In the genomic region with DNA sequence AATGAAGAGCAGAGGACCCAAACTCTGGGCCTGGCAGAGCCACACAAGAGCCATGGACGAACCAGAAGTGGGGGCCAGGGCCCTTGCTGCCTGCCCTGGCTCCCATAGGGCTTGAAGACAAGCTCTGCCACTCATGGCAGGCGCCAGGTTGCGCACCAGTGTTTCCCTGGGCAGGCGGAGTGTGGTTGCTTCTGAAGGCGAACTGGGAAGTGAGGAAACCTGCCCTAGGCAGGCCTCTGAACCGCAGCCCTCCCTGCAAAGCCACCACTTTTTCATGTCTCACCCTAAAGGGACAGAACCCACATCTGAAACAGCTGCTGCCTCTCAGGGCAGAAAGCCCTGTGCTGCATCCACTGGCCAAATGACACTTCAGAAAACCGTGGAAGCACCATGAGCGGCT, we compare ENCODE assay signal across 8 cellular contexts. TPM values are rescaled to one million over a fixed set of nuclear protein-coding genes. Genes with fewer than 3 reads are reported as not detected.
DNase-seq lines count a peak whose midpoint lies in the region; ATAC-seq and TF ChIP-seq lines count a peak whose summit lies in the region.

No MANE protein-coding gene starts in this region.

- H3K27ac ChIP-seq in spleen (peak overlapping the region in 5 of 8 donors; percentile 3 to 73 (median 34)), GM23248 (no peak overlapping the region)

- ATAC-seq in HG02759 (IDR thresholded peaks at IDR 0.05; ENCODE audit: unreplicated experiment): peak; percentile 64

- in situ Hi-C loops in GM23248 (cut with MboI): no loop called here

- H4K20me1 ChIP-seq in GM23248 (ENCODE audit: insufficient read depth): no peaks in the 10 kb centered on the region

- TF ChIP-seq POLR2A in spleen (IDR thresholded peaks at IDR 0.05): no peak

- H2AFZ ChIP-seq in GM23248: no peak overlapping the region

- H3K9me3 ChIP-seq in spleen (no peaks in the 10 kb centered on the region), GM23248 (ENCODE audit: low read depth) (no peaks in the 10 kb centered on the region)

- peaks cover 0 to 21% (median 0%) of the 10 kb centered on the region in 7 donors for H3K27me3 ChIP-seq in spleen (replicated peaks in 1 of 7)
- H3K27me3 ChIP-seq in GM23248 (replicated peaks; ENCODE audit: insufficient read depth): no peaks in the 10 kb centered on the region

- H3K36me3 ChIP-seq in spleen (no peaks in the 10 kb centered on the region), GM23248 (ENCODE audit: low read depth) (no peaks in the 10 kb centered on the region)

- H3K4me3 ChIP-seq in spleen (peak overlapping the region in 2 of 8 donors; percentile 13 to 38), GM23248 (no peak overlapping the region)

- DNase-seq in NCI-H2107 treated with DMSO at 0.1 percent for 48 hours (lab: John Stamatoyannopoulos, UW; ENCODE audit: unreplicated experiment) (peak; percentile 31), NCI-H2107 (lab: John Stamatoyannopoulos, UW) (no peak), SKM-1 (lab: John Stamatoyannopoulos, UW; ENCODE audit: unreplicated experiment) (peak; percentile 88), spleen (peak; percentile 80), GM23248 (no peak), nucleus accumbens (lab: John Stamatoyannopoulos, UW) (no peak), cerebellar nuclear complex (lab: John Stamatoyannopoulos, UW) (no peak)

- whole genome bisulfite sequencing in spleen, 5 donors: 24 to 34% (median 28%) methylated on average over 6 to 8 of the region's 8 CpGs
- WGBS in GM23248 (ENCODE audit: low coverage in 1 of 2, low lambda C conversion rate in 2 of 2, missing lambda C conversion rate in 2 of 2), 2 experiments: 85 to 92% methylated on average over 8 of the region's 8 CpGs

- H3K9ac ChIP-seq in GM23248: no peak overlapping the region

- intact Hi-C loops in spleen (cut with DNase I; ENCODE audit: low total_unique reads): no loop called here

- H3K9me2 ChIP-seq in GM23248 (ENCODE audit: insufficient read depth): no peaks in the 10 kb centered on the region

- no peaks in the 10 kb centered on the region for H3F3A ChIP-seq in GM23248 (ENCODE audit: insufficient read depth)

- no peak overlapping the region for H3K4me2 ChIP-seq in GM23248 (ENCODE audit: unreplicated experiment)

- TF ChIP-seq CTCF in spleen (IDR thresholded peaks at IDR 0.05 in 8 of 11, conservative IDR thresholded peaks at IDR 0.05 in 3 of 11): no peak

- no peaks in the 10 kb centered on the region for H3K79me2 ChIP-seq in GM23248 (ENCODE audit: insufficient read depth)

- peaks cover 13 to 66% (median 46%) of the 10 kb centered on the region in 6 donors for H3K4me1 ChIP-seq in spleen
- H3K4me1 ChIP-seq in GM23248 (ENCODE audit: insufficient read depth): no peaks in the 10 kb centered on the region

RNA-seq across cellular contexts. Expression of a gene that starts 58.9 kb away (rescaled TPM):
- total RNA-seq in spleen: 10 to 100 TPM; 31.9 to 66.4 (median 42.8) TPM
- polyA plus RNA-seq in spleen (10 to 100 TPM; 25.0 to 48.2 (median 40.5) TPM), GM23248 (2016; fragmentation: Nextera tagmentation; extraction: Ambion mirVana) (24.1 and 27.2 TPM in 2 replicates)
- 49.6 and 68.0 TPM in 2 replicates for total RNA-seq in GM23248 (2014; rRNA removed; shearing (Covaris generic))

RNA-seq across cellular contexts. Expression of a gene that starts 59.0 kb away (rescaled TPM):
- 10 to 100 TPM; 17.6 to 30.6 (median 26.6) TPM for total RNA-seq in spleen
- 10 to 100 TPM in 1 of 3 donors, 1 to 10 TPM in 2; 7.5 to 10.6 (median 8.5) TPM for polyA plus RNA-seq in spleen
- 8.5 and 11.9 TPM in 2 replicates for total RNA-seq in GM23248 (2014; rRNA removed; shearing (Covaris generic))
- 13.4 and 15.8 TPM in 2 replicates for polyA plus RNA-seq in GM23248 (2016; fragmentation: Nextera tagmentation; extraction: Ambion mirVana)

Comparison
In these comparisons a context has a peak if more than half of its experiments do, and no peak if none do; other contexts are left out.
1. DNase-seq: peak in NCI-H2107 treated with DMSO at 0.1 percent for 48 hours (single experiment), SKM-1 (single experiment) and spleen (single experiment); none in NCI-H2107 (single experiment), GM23248 (single experiment), nucleus accumbens (0 of 56) and cerebellar nuclear complex (0 of 2).